9 cellular contexts compared by ENCODE assay signal in the genomic region with DNA sequence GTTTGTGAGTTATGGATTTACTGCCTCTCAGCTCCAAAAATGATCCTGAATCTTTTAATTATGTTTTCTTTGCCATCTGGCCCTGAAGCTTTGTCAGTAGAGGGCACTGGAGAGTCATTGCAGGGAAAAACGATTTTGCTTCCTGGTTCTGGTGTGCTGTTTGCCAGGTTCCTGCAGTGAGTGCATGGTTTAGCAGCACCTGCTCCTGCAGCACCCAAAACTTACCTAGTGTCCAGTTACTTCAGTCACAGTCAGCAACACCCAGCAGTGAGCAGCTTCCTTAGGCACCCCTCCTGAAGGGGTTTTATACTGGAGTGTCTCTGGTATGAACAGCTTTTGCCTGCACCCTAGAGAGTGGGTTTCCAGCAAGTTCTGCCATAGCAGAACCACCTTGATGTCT. TPM values are rescaled to one million over a fixed set of nuclear protein-coding genes. Genes with fewer than 3 reads are reported as not detected.
DNase-seq lines count a peak whose midpoint lies in the region; ATAC-seq and TF ChIP-seq lines count a peak whose summit lies in the region.
"Had no signal": no experiment of that assay in that cellular context is flagged by ENCODE, and none has a peak within 500 bp of the region (broad histone marks: within the 10 kb centered on the region; RNA-seq: fewer than 3 reads in every experiment).

No MANE protein-coding gene starts in this region.

- H3K9me3 ChIP-seq in OCI-LY7 (ENCODE audit: low read length): peaks cover 17% of the 10 kb centered on the region; the same call in 1 of the 2 replicates
- H3K9me3 ChIP-seq in gastroesophageal sphincter: no peaks in the 10 kb centered on the region

- no TSS peak for BruUV-seq in OCI-LY7 (replicated peaks; lab: Mats Ljungman, UMichigan)

- no peak for TF ChIP-seq EP300 in gastroesophageal sphincter (IDR thresholded peaks at IDR 0.05)

- H3K79me2 ChIP-seq in OCI-LY7 (ENCODE audit: insufficient read depth, low read depth, low read length): no peaks in the 10 kb centered on the region

- intact Hi-C loops in OCI-LY7 (cut with micrococcal nuclease; ENCODE audit: unreplicated experiment): loop anchor here (1.0 kb wide), 1 partner anchor 178 kb away; no protein-coding TSS in a partner anchor

- peak overlapping the region; percentile 25; the same call in 1 of the 2 replicates for H3K4me2 ChIP-seq in OCI-LY7 (ENCODE audit: low read length)

- peak overlapping the region; percentile 99 for H2AFZ ChIP-seq in OCI-LY7 (ENCODE audit: low read length)

- WGBS in gastroesophageal sphincter (ENCODE audit: low coverage in 1 of 2), 2 donors: 0% methylated on average over 1 of the region's 1 CpG; no CpG with 5 or more reads in 1 of the 2 donors

- DNase-seq in DMS53 treated with DMSO at 0.1 percent for 48 hours (lab: John Stamatoyannopoulos, UW; ENCODE audit: unreplicated experiment): peak; percentile 77
- DNase-seq in LHCN-M2 (ENCODE audit: low read depth): peak; percentile 44
- DNase-seq in OCI-LY7 (ENCODE audit: low spot score): peak; percentile 85
- DNase-seq in activated T-helper 9 cell treated with anti-CD3 and anti-CD28 coated beads, Interleukin-2, amount 50 U/mL, for 16 hours (ENCODE audit: low read depth): peak; percentile 19
- peak; percentile 52 for DNase-seq in pons (ENCODE audit: low spot score)

- H3K27me3 ChIP-seq in gastroesophageal sphincter: no peaks in the 10 kb centered on the region

- TF ChIP-seq POLR2A in gastroesophageal sphincter (IDR thresholded peaks at IDR 0.05): no peak

- TF ChIP-seq CTCF in OCI-LY7 (conservative IDR thresholded peaks at IDR 0.05; ENCODE audit: low read length) (peak; percentile 96), gastroesophageal sphincter (IDR thresholded peaks at IDR 0.05) (peak; percentile 55 to 83 (median 69))

- H4K20me1 ChIP-seq in OCI-LY7 (ENCODE audit: insufficient read depth, low read length): no peaks in the 10 kb centered on the region

- H3K4me1 ChIP-seq in OCI-LY7 (ENCODE audit: insufficient read depth, low read length, poor library complexity, severe bottlenecking) (peaks cover 39% of the 10 kb centered on the region), gastroesophageal sphincter (peaks cover 0 to 14% (median 0%) of the 10 kb centered on the region in 3 donors)

- H3K4me3 ChIP-seq in OCI-LY7 (ENCODE audit: low read depth, low read length, poor library complexity, severe bottlenecking) (no peak overlapping the region), gastroesophageal sphincter (no peak overlapping the region)
- H3K4me3 ChIP-seq: skin epidermis had no signal

- H3K27ac ChIP-seq in OCI-LY7 (ENCODE audit: low read depth, low read length, poor library complexity, severe bottlenecking) (no peak overlapping the region), gastroesophageal sphincter (no peak overlapping the region)
- H3K27ac ChIP-seq: skin epidermis had no signal

- no peaks in the 10 kb centered on the region for H3K9me2 ChIP-seq in OCI-LY7 (ENCODE audit: insufficient read depth, low read length)

- ATAC-seq in gastroesophageal sphincter (peak; percentile 51), GM21737 (IDR thresholded peaks at IDR 0.05; ENCODE audit: unreplicated experiment) (no peak), GM21381 (IDR thresholded peaks at IDR 0.05; ENCODE audit: unreplicated experiment) (no peak)

- POLR2A ChIA-PET in OCI-LY7 (lab: Charles Lee): interaction anchor here (0.6 to 1.1 kb wide), 3 partner anchors 9 to 982 kb away, joined by 3 to 4 read pairs (median 3); no protein-coding TSS in a partner anchor

- CTCF ChIA-PET in OCI-LY7 (lab: Charles Lee; ENCODE audit: unreplicated experiment): no interaction called here

- H3K36me3 ChIP-seq in OCI-LY7 (ENCODE audit: insufficient read depth, low read length) (no peaks in the 10 kb centered on the region), gastroesophageal sphincter (no peaks in the 10 kb centered on the region)

RNA-seq across cellular contexts. Expression of gene TRIM26, which starts 6.0 kb away (rescaled TPM):
- 35.1 and 36.7 TPM in 2 replicates for total RNA-seq in LHCN-M2 (2014; rRNA removed)
- polyA plus RNA-seq in LHCN-M2 (2012): 28.6 TPM
- total RNA-seq in OCI-LY7 (2014; rRNA removed; shearing (Covaris generic)): 53.2 and 55.0 TPM in 2 replicates
- total RNA-seq in OCI-LY7 (2022): 53.3 and 55.5 TPM in 2 replicates
- total RNA-seq in gastroesophageal sphincter: 10 to 100 TPM; 38.1 to 57.8 (median 45.8) TPM

RNA-seq across cellular contexts. Expression of gene TRIM15, which starts 55.9 kb away (rescaled TPM):
- not detected in 2 replicates for total RNA-seq in LHCN-M2 (2014; rRNA removed)
- polyA plus RNA-seq in LHCN-M2 (2012): not detected
- not detected in 2 replicates for total RNA-seq in OCI-LY7 (2014; rRNA removed; shearing (Covaris generic))
- total RNA-seq in OCI-LY7 (2022): not detected in 2 replicates
- not detected for total RNA-seq in gastroesophageal sphincter

RNA-seq across cellular contexts. Expression of gene TRIM10, which starts 58.2 kb away (rescaled TPM):
- total RNA-seq in LHCN-M2 (2014; rRNA removed) (not detected in 2 replicates), OCI-LY7 (2022) (not detected in 2 replicates), gastroesophageal sphincter (under 1 TPM in 1 of 4 donors, not detected in 3; 0.08 TPM)
- polyA plus RNA-seq in LHCN-M2 (2012): not detected
- total RNA-seq in OCI-LY7 (2014; rRNA removed; shearing (Covaris generic)): not detected in 2 replicates

Comparison
In these comparisons a context has a peak if more than half of its experiments do, and no peak if none do; other contexts are left out.
1. DNase-seq: peak in every context shown above with its lines; median percentile 85 in OCI-LY7; 77 in DMS53 treated with DMSO at 0.1 percent for 48 hours; 52 in pons; 44 in LHCN-M2; 19 in activated T-helper 9 cell treated with anti-CD3 and anti-CD28 coated beads, Interleukin-2, amount 50 U/mL, for 16 hours.